In the genomic region with DNA sequence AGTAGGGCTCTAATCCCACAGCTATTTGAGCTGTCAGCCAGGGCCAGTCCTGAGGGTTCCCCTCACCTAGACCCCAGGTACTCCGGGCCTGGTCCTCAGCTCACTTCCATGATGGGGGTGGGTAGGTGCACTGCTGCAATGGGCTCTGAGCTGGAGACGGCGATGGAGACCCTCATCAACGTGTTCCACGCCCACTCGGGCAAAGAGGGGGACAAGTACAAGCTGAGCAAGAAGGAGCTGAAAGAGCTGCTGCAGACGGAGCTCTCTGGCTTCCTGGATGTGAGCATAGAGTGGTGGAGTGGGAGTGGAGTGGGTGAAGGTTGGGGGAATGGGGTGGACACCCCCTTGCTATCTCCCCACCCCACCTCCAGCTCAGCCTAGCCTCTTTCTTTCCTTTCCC, we compare ENCODE assay signal across 17 cellular contexts. TPM values are rescaled to one million over a fixed set of nuclear protein-coding genes. Genes with fewer than 3 reads are reported as not detected.
DNase-seq lines count a peak whose midpoint lies in the region; ATAC-seq, FAIRE-seq and TF ChIP-seq lines count a peak whose summit lies in the region.
"Had no signal": no experiment of that assay in that cellular context is flagged by ENCODE, and none has a peak within 500 bp of the region (broad histone marks: within the 10 kb centered on the region; RNA-seq: fewer than 3 reads in every experiment).

No MANE protein-coding gene starts in this region.

- no peak for TF ChIP-seq CTCF in ascending aorta (IDR thresholded peaks at IDR 0.05)
- no peak for TF ChIP-seq CTCF in kidney (IDR thresholded peaks at IDR 0.05; ENCODE audit: borderline replicate concordance, extremely low read depth, insufficient read depth)

- DNase-seq in ascending aorta (ENCODE audit: low spot score in 2 of 2) (no peak), kidney (peak; percentile 77), sciatic nerve (ENCODE audit: low spot score) (peak; percentile 54), NCI-H187 (lab: John Stamatoyannopoulos, UW) (no peak)
- DNase-seq in stimulated activated CD4-positive, alpha-beta T cell treated with anti-CD3 and anti-CD28 coated beads, Interleukin-4, amount 100 ng/mL, for 4 hours = no peak
- DNase-seq: activated CD4-positive, alpha-beta T cell treated with anti-CD3 and anti-CD28 coated beads, Interleukin-2, amount 50 U/mL, for 4 hours; kidney glomerular epithelial cell; NCI-H1694; NCI-H446 treated with DMSO at 0.1 percent for 48 hours; RPMI8226 had no signal

- intact Hi-C loops in ascending aorta (cut with DNase I) (no loop called here), kidney (cut with DNase I) (no loop called here), sciatic nerve (cut with DNase I) (no loop called here)

- peak overlapping the region in 5 of 10 experiments; percentile 20 to 75 (median 62); a peak in 7 of 20 replicates for H3K4me3 ChIP-seq in BLaER1 treated with 17β-estradiol and CSF1 and Interleukin-3, amounts not matched to agents 10 nM and 100 nM
- no peak overlapping the region for H3K4me3 ChIP-seq in ascending aorta
- H3K4me3 ChIP-seq in kidney (ENCODE audit: low read length in 2 of 2) = no peak overlapping the region
- H3K4me3 ChIP-seq: pancreas, skin epidermis had no signal

- peaks cover 0 to 14% (median 3%) of the 10 kb centered on the region in 11 experiments; a peak in 6 of 22 replicates for H3K9me3 ChIP-seq in BLaER1 treated with 17β-estradiol and CSF1 and Interleukin-3, amounts not matched to agents 10 nM and 100 nM (replicated peaks in 1 of 11)
- H3K9me3 ChIP-seq in ascending aorta = no peaks in the 10 kb centered on the region
- no peaks in the 10 kb centered on the region for H3K9me3 ChIP-seq in kidney (ENCODE audit: control insufficient read depth in 1 of 2, low read length in 2 of 2)
- H3K9me3 ChIP-seq: pancreas had no signal

- H3K4me1 ChIP-seq in BLaER1 treated with 17β-estradiol and CSF1 and Interleukin-3, amounts not matched to agents 10 nM and 100 nM = peaks cover 78 to 86% (median 83%) of the 10 kb centered on the region in 10 experiments
- H3K4me1 ChIP-seq in ascending aorta (peaks cover 8 to 32% of the 10 kb centered on the region in 2 donors), kidney (ENCODE audit: control insufficient read depth in 1 of 2, insufficient read depth in 1 of 2, low read depth in 1 of 2, low read length in 2 of 2) (peaks cover 25 to 32% of the 10 kb centered on the region in 2 donors)

- H3K36me3 ChIP-seq in BLaER1 treated with 17β-estradiol and CSF1 and Interleukin-3, amounts not matched to agents 10 nM and 100 nM = peaks cover under 1 to 31% (median 8%) of the 10 kb centered on the region in 11 experiments; a peak in 19 of 22 replicates
- H3K36me3 ChIP-seq in ascending aorta (no peaks in the 10 kb centered on the region), kidney (ENCODE audit: control insufficient read depth in 1 of 2, insufficient read depth in 2 of 2, low read length in 2 of 2) (peaks cover 0 to under 1% of the 10 kb centered on the region in 2 donors)
- H3K36me3 ChIP-seq: pancreas had no signal

- H3K9ac ChIP-seq in BLaER1 treated with 17β-estradiol and CSF1 and Interleukin-3, amounts not matched to agents 10 nM and 100 nM = peak overlapping the region in 9 of 11 experiments; percentile 36 to 91 (median 82); a peak in 12 of 22 replicates
- peak overlapping the region in 1 of 2 donors; percentile 34 for H3K9ac ChIP-seq in kidney (ENCODE audit: low read length in 2 of 2)

- peak overlapping the region; percentile 84 to 100 (median 97) for H3K4me2 ChIP-seq in BLaER1 treated with 17β-estradiol and CSF1 and Interleukin-3, amounts not matched to agents 10 nM and 100 nM

- peak overlapping the region; percentile 66 to 92 (median 86); a peak in 18 of 22 replicates for H3K27ac ChIP-seq in BLaER1 treated with 17β-estradiol and CSF1 and Interleukin-3, amounts not matched to agents 10 nM and 100 nM
- peak overlapping the region; percentile 87 to 94 for H3K27ac ChIP-seq in ascending aorta
- no peak overlapping the region for H3K27ac ChIP-seq in kidney (ENCODE audit: low read depth in 2 of 2, low read length in 2 of 2)
- H3K27ac ChIP-seq: pancreas had no signal

- H4K20me1 ChIP-seq in BLaER1 treated with 17β-estradiol and CSF1 and Interleukin-3, amounts not matched to agents 10 nM and 100 nM = peaks cover 0 to 5% (median 0%) of the 10 kb centered on the region in 11 experiments; a peak in 7 of 22 replicates

- ATAC-seq in sciatic nerve (no peak), HG02938 (IDR thresholded peaks at IDR 0.05; ENCODE audit: unreplicated experiment) (no peak), HG03571 (IDR thresholded peaks at IDR 0.05; ENCODE audit: unreplicated experiment) (no peak)
- ATAC-seq: pancreas had no signal

- H3K27me3 ChIP-seq in BLaER1 treated with 17β-estradiol and CSF1 and Interleukin-3, amounts not matched to agents 10 nM and 100 nM = no peaks in the 10 kb centered on the region
- H3K27me3 ChIP-seq in ascending aorta = no peaks in the 10 kb centered on the region
- H3K27me3 ChIP-seq: pancreas had no signal

- no peak for FAIRE-seq in kidney (lab: Jason Lieb, UNC)
- FAIRE-seq: pancreas, urothelium cell line had no signal

RNA-seq across cellular contexts. Expression of a gene that starts 2.1 kb away (rescaled TPM):
- total RNA-seq in ascending aorta (not detected), kidney (83.1 TPM), sciatic nerve (99.7 TPM)
- polyA plus RNA-seq in kidney (ENCODE audit: insufficient read depth, low read depth, low replicate concordance) = 332 TPM

RNA-seq across cellular contexts. Expression of a gene that starts 3.1 kb away (rescaled TPM):
- total RNA-seq in ascending aorta (89.7 TPM), kidney (225 TPM), sciatic nerve (112 TPM)
- 299 TPM for polyA plus RNA-seq in kidney (ENCODE audit: insufficient read depth, low read depth, low replicate concordance)

RNA-seq across cellular contexts. Expression of a gene that starts 3.5 kb away (rescaled TPM):
- total RNA-seq in ascending aorta = 58.9 TPM
- 83.6 TPM for total RNA-seq in kidney
- polyA plus RNA-seq in kidney (ENCODE audit: insufficient read depth, low read depth, low replicate concordance) = 71.1 TPM
- total RNA-seq in sciatic nerve = 66.3 TPM

RNA-seq across cellular contexts. Expression of a gene that starts 14.3 kb away (rescaled TPM):
- total RNA-seq in ascending aorta = 1.5 TPM
- total RNA-seq in kidney = 75.9 TPM
- 35.6 TPM for polyA plus RNA-seq in kidney (ENCODE audit: insufficient read depth, low read depth, low replicate concordance)
- 0.49 TPM for total RNA-seq in sciatic nerve
- total RNA-seq: H4 had no signal

RNA-seq across cellular contexts. Expression of a gene that starts 17.4 kb away (rescaled TPM):
- 364 TPM for total RNA-seq in ascending aorta
- 119 TPM for total RNA-seq in kidney
- polyA plus RNA-seq in kidney (ENCODE audit: insufficient read depth, low read depth, low replicate concordance) = 174 TPM
- total RNA-seq in sciatic nerve = 58.4 TPM

Comparison
In these comparisons a context has a peak if more than half of its experiments do, and no peak if none do; other contexts are left out.
1. H3K27ac ChIP-seq: peak in BLaER1 treated with 17β-estradiol and CSF1 and Interleukin-3, amounts not matched to agents 10 nM and 100 nM (11 of 11) and ascending aorta (2 of 2); none in kidney (0 of 2).
2. DNase-seq: peak in kidney (single experiment) and sciatic nerve (single experiment); none in ascending aorta (0 of 2), stimulated activated CD4-positive, alpha-beta T cell treated with anti-CD3 and anti-CD28 coated beads, Interleukin-4, amount 100 ng/mL, for 4 hours (0 of 2) and NCI-H187 (0 of 2).
3. RNA of a gene that starts 2.1 kb away (total RNA-seq): 99.7 TPM in sciatic nerve (single experiment) and 83.1 TPM in kidney (single experiment); not detected in ascending aorta (single experiment); every median in the first group is over 10 times any median in the second.